ENCODE assay signal across 8 cellular contexts in genomic region chr12:45727301-45727993, GRCh38. TPM values are rescaled to one million over a fixed set of nuclear protein-coding genes. Genes with fewer than 3 reads are reported as not detected.
DNase-seq lines count a peak whose midpoint lies in the region; ATAC-seq and TF ChIP-seq lines count a peak whose summit lies in the region.

No MANE protein-coding gene starts in this region.

- TF ChIP-seq EP300 in suprapubic skin (IDR thresholded peaks at IDR 0.05): no peak

- H3K27ac Mint-ChIP-seq in activated naive CD4-positive, alpha-beta T cell treated with anti-CD3 and anti-CD28 coated beads, Interleukin-2, amount 50 U/mL, for 24 hours: peak overlapping the region; percentile 100

- H3K9me3 ChIP-seq in SK-N-MC (ENCODE audit: low read depth, low read length) (no peaks in the 10 kb centered on the region), suprapubic skin (no peaks in the 10 kb centered on the region)

- no peaks in the 10 kb centered on the region for H3K27me3 ChIP-seq in suprapubic skin

- H3K4me1 ChIP-seq in suprapubic skin: peaks cover 46% of the 10 kb centered on the region

- DNase-seq in NCI-H1048 (lab: John Stamatoyannopoulos, UW) (peak; percentile 94), SK-N-MC (ENCODE audit: low read depth, low spot score) (peak; percentile 84), globus pallidus (ENCODE audit: low spot score) (peak; percentile 97), nucleus accumbens (lab: John Stamatoyannopoulos, UW) (peak; percentile 67 to 95 (median 88)), suprapubic skin (ENCODE audit: low spot score in 2 of 2) (peak; percentile 95)

- WGBS in suprapubic skin: under 1% methylated on average over 44 of the region's 45 CpGs

- peak; percentile 19 to 75 for TF ChIP-seq POLR2A in suprapubic skin (IDR thresholded peaks at IDR 0.05)

- TF ChIP-seq CTCF in suprapubic skin (IDR thresholded peaks at IDR 0.05): no peak

- H3K27me3 Mint-ChIP-seq in activated naive CD4-positive, alpha-beta T cell treated with anti-CD3 and anti-CD28 coated beads, Interleukin-2, amount 50 U/mL, for 24 hours: no peaks in the 10 kb centered on the region

- H3K36me3 Mint-ChIP-seq in activated naive CD4-positive, alpha-beta T cell treated with anti-CD3 and anti-CD28 coated beads, Interleukin-2, amount 50 U/mL, for 24 hours: peaks cover 6% of the 10 kb centered on the region

- peak overlapping the region; percentile 98 for H3K27ac ChIP-seq in SK-N-MC
- H3K27ac ChIP-seq in suprapubic skin: peak overlapping the region; percentile 100

- H3K36me3 ChIP-seq in SK-N-MC (ENCODE audit: insufficient read depth, low read length) (peaks cover 13% of the 10 kb centered on the region; the same call in 1 of the 2 replicates), suprapubic skin (no peaks in the 10 kb centered on the region)

- peaks cover 40% of the 10 kb centered on the region for H3K4me1 Mint-ChIP-seq in activated naive CD4-positive, alpha-beta T cell treated with anti-CD3 and anti-CD28 coated beads, Interleukin-2, amount 50 U/mL, for 24 hours

- H3K4me3 ChIP-seq in GM08714 (ENCODE audit: low read length) (peak overlapping the region; percentile 76), SK-N-MC (peak overlapping the region; percentile 91), suprapubic skin (peak overlapping the region; percentile 88)

- no peaks in the 10 kb centered on the region for H3K9me3 Mint-ChIP-seq in activated naive CD4-positive, alpha-beta T cell treated with anti-CD3 and anti-CD28 coated beads, Interleukin-2, amount 50 U/mL, for 24 hours

- peak overlapping the region; percentile 100 for H3K4me3 Mint-ChIP-seq in activated naive CD4-positive, alpha-beta T cell treated with anti-CD3 and anti-CD28 coated beads, Interleukin-2, amount 50 U/mL, for 24 hours

- ATAC-seq in HG02588 (IDR thresholded peaks at IDR 0.05; ENCODE audit: unreplicated experiment): peak; percentile 50

- peak overlapping the region; percentile 94 for H3K9ac ChIP-seq in SK-N-MC (ENCODE audit: insufficient read length)

RNA-seq across cellular contexts. Expression of gene ARID2, which starts 2.1 kb away (rescaled TPM):
- 10 to 100 TPM; 32.1 to 79.1 (median 41.5) TPM for total RNA-seq in suprapubic skin

Comparison
In these comparisons a context has a peak if more than half of its experiments do, and no peak if none do; other contexts are left out.
1. Peak in every context shown above with its lines: DNase-seq, ATAC-seq, H3K4me3 ChIP-seq and H3K27ac ChIP-seq.